In genomic region chr4:15963001-15963451, GRCh38 we compare ENCODE assay signal across 8 cellular contexts. TPM values are rescaled to one million over a fixed set of nuclear protein-coding genes. Genes with fewer than 3 reads are reported as not detected.
A peak's percentile ranks its signal among the peaks of the same experiment; 100 is the strongest.
DNase-seq lines count a peak whose midpoint lies in the region; ATAC-seq lines count a peak whose summit lies in the region.

FGFBP2 (minus strand) TSS chr4:15963175; CDS start chr4:15963129, 46 bp downstream.

- H3K36me3 Mint-ChIP-seq in activated naive CD4-positive, alpha-beta T cell treated with anti-CD3 and anti-CD28 coated beads, Interleukin-2, amount 50 U/mL, for 72 hours, result no peaks in the 10 kb centered on the region

- H3K9me3 Mint-ChIP-seq in activated naive CD4-positive, alpha-beta T cell treated with anti-CD3 and anti-CD28 coated beads, Interleukin-2, amount 50 U/mL, for 72 hours, result peaks cover 4 to 6% of the 10 kb centered on the region in 2 donors

- peak within 1 kb of the TSS; percentile 47 to 58 for H3K27ac Mint-ChIP-seq in activated naive CD4-positive, alpha-beta T cell treated with anti-CD3 and anti-CD28 coated beads, Interleukin-2, amount 50 U/mL, for 72 hours

- ATAC-seq in HG03039 (IDR thresholded peaks at IDR 0.05; ENCODE audit: unreplicated experiment), result peak; percentile 30
- ATAC-seq in activated naive CD4-positive, alpha-beta T cell treated with anti-CD3 and anti-CD28 coated beads, Interleukin-2, amount 50 U/mL, for 72 hours, result peak; percentile 83 to 85
- no peak for ATAC-seq in HG03457 (IDR thresholded peaks at IDR 0.05; ENCODE audit: unreplicated experiment)

- DNase-seq in activated CD4-positive, CD25-positive, alpha-beta regulatory T cell treated with anti-CD3 and anti-CD28 coated beads, Interleukin-2, amount 50 U/mL, for 16 hours (ENCODE audit: low read depth, low spot score), result peak; percentile 4
- DNase-seq in activated CD4-positive, CD25-positive, alpha-beta regulatory T cell (lab: John Stamatoyannopoulos, UW), result no peak
- DNase-seq in RPMI7951 (ENCODE audit: low read depth) (peak; percentile 62), iPS-NIHi11 (ENCODE audit: low spot score) (peak; percentile 82)
- DNase-seq in activated naive CD4-positive, alpha-beta T cell treated with anti-CD3 and anti-CD28 coated beads, Interleukin-2, amount 50 U/mL, for 72 hours (ENCODE audit: low spot score in 2 of 2), result peak; percentile 57 to 77
- DNase-seq in stimulated activated CD4-positive, alpha-beta T cell treated with anti-CD3 and anti-CD28 coated beads, Interleukin-4, amount 100 ng/mL, for 48 hours (ENCODE audit: low read depth in 2 of 2), result peak; percentile 45 to 46

RNA-seq across cellular contexts. Expression of gene FGFBP2, which starts in this region (rescaled TPM):
- 0.20 TPM in 1 of 2 replicates, not detected in the other for total RNA-seq in RPMI7951 (2014; rRNA removed; shearing (Covaris generic))
- total RNA-seq in activated naive CD4-positive, alpha-beta T cell treated with anti-CD3 and anti-CD28 coated beads, Interleukin-2, amount 50 U/mL, for 72 hours, result 1 to 10 TPM; 1.2 to 5.6 TPM

Comparison
In these comparisons a context has a peak if more than half of its experiments do, and no peak if none do; other contexts are left out.
1. DNase-seq: peak in activated CD4-positive, CD25-positive, alpha-beta regulatory T cell treated with anti-CD3 and anti-CD28 coated beads, Interleukin-2, amount 50 U/mL, for 16 hours (single experiment), activated naive CD4-positive, alpha-beta T cell treated with anti-CD3 and anti-CD28 coated beads, Interleukin-2, amount 50 U/mL, for 72 hours (2 of 2), iPS-NIHi11 (single experiment) and stimulated activated CD4-positive, alpha-beta T cell treated with anti-CD3 and anti-CD28 coated beads, Interleukin-4, amount 100 ng/mL, for 48 hours (2 of 2); none in activated CD4-positive, CD25-positive, alpha-beta regulatory T cell (0 of 4).
2. Peak in DNase-seq in RPMI7951; RNA of the gene not detected or under 1 TPM.